ENCODE assay signal across 8 cellular contexts in the genomic region with DNA sequence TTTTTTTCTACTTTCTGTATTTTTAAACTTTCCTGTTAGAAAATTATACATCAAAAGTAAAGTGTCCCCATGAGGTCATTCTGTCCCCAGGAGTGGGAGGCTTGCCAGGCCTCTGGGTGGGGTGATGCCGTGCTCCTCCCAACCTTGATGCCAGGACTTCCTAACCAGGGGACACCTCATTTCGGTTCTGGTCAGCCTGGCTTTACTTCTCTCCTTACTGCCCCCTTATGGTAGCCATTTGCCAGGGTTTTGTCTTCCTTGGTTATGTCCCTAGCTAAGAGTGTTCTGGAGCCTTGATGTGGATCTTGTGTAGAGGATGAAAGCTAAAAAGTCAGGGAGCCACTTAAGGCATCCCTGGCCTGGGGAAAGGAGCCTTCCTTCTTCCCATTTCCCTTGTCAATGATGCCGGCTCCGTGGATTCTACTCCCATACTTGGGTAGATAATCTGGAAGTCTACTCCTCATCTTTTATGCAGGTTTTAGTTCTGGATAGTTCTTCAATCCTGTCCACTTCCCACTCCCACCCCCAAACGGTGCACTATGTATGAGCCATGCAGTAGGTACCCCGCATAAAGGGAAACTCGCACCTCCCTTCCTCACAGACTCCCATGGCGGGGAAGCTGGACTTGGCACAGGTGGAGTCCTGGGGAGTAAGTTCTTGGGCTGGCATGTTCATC.
DNase-seq lines count a peak whose midpoint lies in the region; ATAC-seq and TF ChIP-seq lines count a peak whose summit lies in the region.

No MANE protein-coding gene starts in this region.

- POLR2A ChIA-PET in T-cell (lab: Charles Lee), result no interaction called here

- no peaks in the 10 kb centered on the region for H3K36me3 Mint-ChIP-seq in T-cell

- H3K4me3 ChIP-seq in HFF-Myc (replicated peaks; ENCODE audit: low read depth, low read length) (no peak overlapping the region), esophagus squamous epithelium (no peak overlapping the region)

- TF ChIP-seq CTCF in HFF-Myc (IDR thresholded peaks at IDR 0.05; ENCODE audit: low read depth, low read length, missing control alignments) (peak; percentile 81), esophagus squamous epithelium (IDR thresholded peaks at IDR 0.05) (peak in 4 of 6 experiments; percentile 42 to 54 (median 46))

- no peaks in the 10 kb centered on the region for H3K4me1 Mint-ChIP-seq in T-cell

- DNase-seq in DMS 273 treated with DMSO at 0.1 percent for 48 hours (lab: John Stamatoyannopoulos, UW), result peak; percentile 49
- DNase-seq in HFF-Myc (ENCODE audit: extremely low read depth, low read depth), result peak; percentile 61
- peak; percentile 94 for DNase-seq in SK-MEL-5 (ENCODE audit: low read depth, low spot score)
- no peak for DNase-seq in esophagus squamous epithelium (lab: John Stamatoyannopoulos, UW)
- DNase-seq in myocyte (ENCODE audit: low read depth), result peak; percentile 65
- DNase-seq in GM19238 (ENCODE audit: insufficient read length, low spot score), result no peak
- DNase-seq in T-cell, result no peak

- CTCF ChIA-PET in T-cell (lab: Charles Lee), result interaction anchor here in 1 of 2 donors (0.6 kb wide), 1 partner anchor 15 kb away, joined by 3 read pairs; no protein-coding TSS in a partner anchor

- no peak overlapping the region for H3K27ac ChIP-seq in esophagus squamous epithelium

- no peak overlapping the region for H3K4me3 Mint-ChIP-seq in T-cell

- no peaks in the 10 kb centered on the region for H3K9me3 ChIP-seq in esophagus squamous epithelium

- 5 to 44% methylated on average over 5 to 6 of the region's 8 CpGs for WGBS in esophagus squamous epithelium, 2 donors

- no peaks in the 10 kb centered on the region for H3K4me1 ChIP-seq in esophagus squamous epithelium

- no peaks in the 10 kb centered on the region for H3K27me3 ChIP-seq in esophagus squamous epithelium

- intact Hi-C loops in esophagus squamous epithelium (cut with DNase I), result no loop called here

- TF ChIP-seq POLR2A in esophagus squamous epithelium (IDR thresholded peaks at IDR 0.05), result no peak

- no peak for ATAC-seq in T-cell (replicated peaks in 1 of 4)
- ATAC-seq in HG02571 (IDR thresholded peaks at IDR 0.05; ENCODE audit: unreplicated experiment), result no peak

- peaks cover 12 to 13% of the 10 kb centered on the region in 2 donors for H3K27me3 Mint-ChIP-seq in T-cell

- no peaks in the 10 kb centered on the region for H3K9me3 Mint-ChIP-seq in T-cell

- H3K27ac Mint-ChIP-seq in T-cell, result no peak overlapping the region

- in situ Hi-C loops in SK-MEL-5 (cut with HindIII; ENCODE audit: low pct_unique_long_range_greater_than_20kb, low sequenced_read_pairs), result no loop called here

- H3K36me3 ChIP-seq in esophagus squamous epithelium, result no peaks in the 10 kb centered on the region

Comparison
In these comparisons a context has a peak if more than half of its experiments do, and no peak if none do; other contexts are left out.
1. DNase-seq: peak in DMS 273 treated with DMSO at 0.1 percent for 48 hours (single experiment), HFF-Myc (single experiment), SK-MEL-5 (single experiment) and myocyte (single experiment); none in esophagus squamous epithelium (single experiment), GM19238 (single experiment) and T-cell (0 of 34).